In genomic region chr12:112616469-112617190, GRCh38 we compare ENCODE assay signal across 2 cellular contexts.
TF ChIP-seq lines count a peak whose summit lies in the region.

No MANE protein-coding gene starts in this region.

TF ChIP-seq in A549, 52 proteins besides CTCF, POLR2A, EP300 and RAD21 (continued from another document):
- no peak for TF ChIP-seq E2F6 (IDR thresholded peaks at IDR 0.05; ENCODE audit: borderline replicate concordance, low read depth)
- TF ChIP-seq ZSCAN20 (CRISPR knock-in tag; IDR thresholded peaks at IDR 0.05): no peak
- TF ChIP-seq HDAC2 (IDR thresholded peaks at IDR 0.05): no peak
- TF ChIP-seq FOXS1 (CRISPR knock-in tag; IDR thresholded peaks at IDR 0.05): no peak
- no peak for TF ChIP-seq HEYL (CRISPR knock-in tag; IDR thresholded peaks at IDR 0.05)
- TF ChIP-seq EHF (CRISPR knock-in tag; IDR thresholded peaks at IDR 0.05): no peak
- TF ChIP-seq MAX (IDR thresholded peaks at IDR 0.05): no peak

TF ChIP-seq in K562, 482 proteins besides CTCF, POLR2A, EP300 and RAD21 (continued from another document):
- TF ChIP-seq FOXO4 (CRISPR knock-in tag; IDR thresholded peaks at IDR 0.05): no peak
